In the genomic region with DNA sequence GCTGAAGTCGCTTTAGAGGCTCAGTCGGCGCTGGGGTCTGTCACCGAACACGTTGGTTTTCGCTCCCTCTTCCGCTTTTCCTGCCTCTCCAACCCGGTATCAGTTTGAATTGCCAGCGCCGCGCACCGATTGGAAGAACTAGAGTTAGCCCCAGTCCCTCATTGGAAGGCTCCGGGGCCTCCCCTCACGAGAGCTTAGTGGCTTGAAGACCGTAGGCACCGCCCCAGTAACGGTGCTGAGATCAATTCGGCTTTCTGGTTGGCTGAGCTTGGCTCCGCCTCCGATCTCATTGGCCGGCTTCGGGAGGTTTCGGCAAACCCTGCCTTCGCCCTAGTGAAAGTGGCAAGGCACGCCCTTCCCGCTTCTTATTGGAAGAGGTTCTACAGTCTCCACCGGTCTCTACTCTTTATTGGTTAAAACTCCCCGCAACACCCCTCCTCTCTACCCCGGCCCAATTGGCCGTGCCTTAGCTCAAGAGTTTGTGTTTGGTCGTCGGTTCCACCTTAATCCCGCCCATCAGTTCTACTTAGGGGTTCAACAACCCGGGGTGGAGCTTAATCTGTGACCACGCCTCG, we compare ENCODE assay signal across 8 cellular contexts. TPM values are rescaled to one million over a fixed set of nuclear protein-coding genes. Genes with fewer than 3 reads are reported as not detected.
A peak's percentile ranks its signal among the peaks of the same experiment; 100 is the strongest.
DNase-seq lines count a peak whose midpoint lies in the region; ATAC-seq and TF ChIP-seq lines count a peak whose summit lies in the region.
"Not testable (repeated sequence)": the region's sequence is repeated elsewhere in the genome, so short reads cannot be mapped to it uniquely, and the experiment has no call there.

A gene (minus strand): TSS at position 51 of the 575 bp plus-strand sequence. CDS start 814 bp downstream, outside the sequence.

- not testable (repeated sequence) for H3K27me3 ChIP-seq in right atrium auricular region; rectal smooth muscle tissue (ENCODE audit: control insufficient read depth, insufficient read depth, low read length); vagina

- H3K4me3 ChIP-seq in right atrium auricular region (peak within 1 kb of the TSS; percentile 46 to 59), rectal smooth muscle tissue (ENCODE audit: low read length) (peak within 1 kb of the TSS; percentile 48), vagina (peak within 1 kb of the TSS; percentile 43 to 49)

- not testable (repeated sequence) for H3K9me3 ChIP-seq in right atrium auricular region, vagina

- H3K4me1 ChIP-seq in right atrium auricular region; rectal smooth muscle tissue (ENCODE audit: control insufficient read depth, insufficient read depth, low read length); vagina: not testable (repeated sequence)

- TF ChIP-seq POLR2A in vagina (IDR thresholded peaks at IDR 0.05): not testable (repeated sequence)

- not testable (repeated sequence) for H3K9me3 Mint-ChIP-seq in T-helper 2 cell treated with Interferon-gamma antibody and Interleukin-4, amounts not matched to agents 5 μg/mL and 100 μg/mL, for 36 hours

- peak within 1 kb of the TSS; percentile 84 to 87 for H3K27ac ChIP-seq in right atrium auricular region
- H3K27ac ChIP-seq in rectal smooth muscle tissue (ENCODE audit: low read depth, low read length): peak within 1 kb of the TSS; percentile 55
- peak within 1 kb of the TSS; percentile 75 for H3K27ac ChIP-seq in vagina

- H3K9ac ChIP-seq in rectal smooth muscle tissue (ENCODE audit: low read length): not testable (repeated sequence)

- H3K4me3 Mint-ChIP-seq in T-helper 2 cell treated with Interferon-gamma antibody and Interleukin-4, amounts not matched to agents 5 μg/mL and 100 μg/mL, for 36 hours: peak within 1 kb of the TSS; percentile 83

- peak within 1 kb of the TSS; percentile 83 for H3K27ac Mint-ChIP-seq in T-helper 2 cell treated with Interferon-gamma antibody and Interleukin-4, amounts not matched to agents 5 μg/mL and 100 μg/mL, for 36 hours

- DNase-seq in NCI-H2081 (lab: John Stamatoyannopoulos, UW): peak; percentile 100
- DNase-seq in T-helper 2 cell treated with Interferon-gamma antibody and Interleukin-4, amounts not matched to agents 5 μg/mL and 100 μg/mL, for 36 hours (ENCODE audit: low spot score): peak; percentile 98
- peak; percentile 5 to 100 (median 98) for DNase-seq in amygdala (lab: John Stamatoyannopoulos, UW)
- DNase-seq in right atrium auricular region (ENCODE audit: low spot score): peak; percentile 100
- peak; percentile 99 to 100 for DNase-seq in vagina (ENCODE audit: extremely low spot score in 2 of 2)

- H3K36me3 ChIP-seq in right atrium auricular region; rectal smooth muscle tissue (ENCODE audit: control insufficient read depth, insufficient read depth, low read length); vagina: not testable (repeated sequence)

- not testable (repeated sequence) for H3K36me3 Mint-ChIP-seq in T-helper 2 cell treated with Interferon-gamma antibody and Interleukin-4, amounts not matched to agents 5 μg/mL and 100 μg/mL, for 36 hours (ENCODE audit: low read depth)

- not testable (repeated sequence) for H3K4me1 Mint-ChIP-seq in T-helper 2 cell treated with Interferon-gamma antibody and Interleukin-4, amounts not matched to agents 5 μg/mL and 100 μg/mL, for 36 hours (ENCODE audit: low read depth)

- ATAC-seq in GM18520 (IDR thresholded peaks at IDR 0.05; ENCODE audit: unreplicated experiment) (peak; percentile 89), HG03064 (IDR thresholded peaks at IDR 0.05; ENCODE audit: low read depth, unreplicated experiment) (peak; percentile 79)

- H3K27me3 Mint-ChIP-seq in T-helper 2 cell treated with Interferon-gamma antibody and Interleukin-4, amounts not matched to agents 5 μg/mL and 100 μg/mL, for 36 hours (ENCODE audit: low read depth): not testable (repeated sequence)

- intact Hi-C loops in vagina (cut with DNase I): not testable (repeated sequence)

- TF ChIP-seq CTCF in right atrium auricular region (IDR thresholded peaks at IDR 0.05); vagina (IDR thresholded peaks at IDR 0.05): not testable (repeated sequence)

RNA-seq across cellular contexts. Expression of the gene that starts here (rescaled TPM):
- total RNA-seq in right atrium auricular region: under 1 TPM in 1 of 2 donors, not detected in 1; 0.28 TPM
- total RNA-seq in vagina: 2.0 TPM

Comparison
In these comparisons a context has a peak if more than half of its experiments do, and no peak if none do; other contexts are left out.
1. Peak in every context shown above with its lines: DNase-seq, ATAC-seq, H3K4me3 ChIP-seq and H3K27ac ChIP-seq.
2. Peak in DNase-seq, H3K4me3 ChIP-seq and H3K27ac ChIP-seq in right atrium auricular region; RNA of the gene not detected or under 1 TPM.